1 cellular context compared by ENCODE assay signal in genomic region chr9:14868772-14869583, GRCh38.
TF ChIP-seq lines count a peak whose summit lies in the region.

No MANE protein-coding gene starts in this region.

TF ChIP-seq in HepG2, 621 proteins besides CTCF, POLR2A, EP300 and RAD21 (continued from another document and continues in another):
- TF ChIP-seq, protein P1, sequence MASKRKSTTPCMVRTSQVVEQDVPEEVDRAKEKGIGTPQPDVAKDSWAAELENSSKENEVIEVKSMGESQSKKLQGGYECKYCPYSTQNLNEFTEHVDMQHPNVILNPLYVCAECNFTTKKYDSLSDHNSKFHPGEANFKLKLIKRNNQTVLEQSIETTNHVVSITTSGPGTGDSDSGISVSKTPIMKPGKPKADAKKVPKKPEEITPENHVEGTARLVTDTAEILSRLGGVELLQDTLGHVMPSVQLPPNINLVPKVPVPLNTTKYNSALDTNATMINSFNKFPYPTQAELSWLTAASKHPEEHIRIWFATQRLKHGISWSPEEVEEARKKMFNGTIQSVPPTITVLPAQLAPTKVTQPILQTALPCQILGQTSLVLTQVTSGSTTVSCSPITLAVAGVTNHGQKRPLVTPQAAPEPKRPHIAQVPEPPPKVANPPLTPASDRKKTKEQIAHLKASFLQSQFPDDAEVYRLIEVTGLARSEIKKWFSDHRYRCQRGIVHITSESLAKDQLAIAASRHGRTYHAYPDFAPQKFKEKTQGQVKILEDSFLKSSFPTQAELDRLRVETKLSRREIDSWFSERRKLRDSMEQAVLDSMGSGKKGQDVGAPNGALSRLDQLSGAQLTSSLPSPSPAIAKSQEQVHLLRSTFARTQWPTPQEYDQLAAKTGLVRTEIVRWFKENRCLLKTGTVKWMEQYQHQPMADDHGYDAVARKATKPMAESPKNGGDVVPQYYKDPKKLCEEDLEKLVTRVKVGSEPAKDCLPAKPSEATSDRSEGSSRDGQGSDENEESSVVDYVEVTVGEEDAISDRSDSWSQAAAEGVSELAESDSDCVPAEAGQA (IDR thresholded peaks at IDR 0.05; ENCODE audit: low read depth), result no peak
- TF ChIP-seq, protein P1 (CRISPR knock-in tag; IDR thresholded peaks at IDR 0.05; ENCODE audit: borderline replicate concordance), result no peak
- no peak for TF ChIP-seq HDAC6 (IDR thresholded peaks at IDR 0.05; ENCODE audit: low read depth, low read length)
- TF ChIP-seq, protein P2, sequence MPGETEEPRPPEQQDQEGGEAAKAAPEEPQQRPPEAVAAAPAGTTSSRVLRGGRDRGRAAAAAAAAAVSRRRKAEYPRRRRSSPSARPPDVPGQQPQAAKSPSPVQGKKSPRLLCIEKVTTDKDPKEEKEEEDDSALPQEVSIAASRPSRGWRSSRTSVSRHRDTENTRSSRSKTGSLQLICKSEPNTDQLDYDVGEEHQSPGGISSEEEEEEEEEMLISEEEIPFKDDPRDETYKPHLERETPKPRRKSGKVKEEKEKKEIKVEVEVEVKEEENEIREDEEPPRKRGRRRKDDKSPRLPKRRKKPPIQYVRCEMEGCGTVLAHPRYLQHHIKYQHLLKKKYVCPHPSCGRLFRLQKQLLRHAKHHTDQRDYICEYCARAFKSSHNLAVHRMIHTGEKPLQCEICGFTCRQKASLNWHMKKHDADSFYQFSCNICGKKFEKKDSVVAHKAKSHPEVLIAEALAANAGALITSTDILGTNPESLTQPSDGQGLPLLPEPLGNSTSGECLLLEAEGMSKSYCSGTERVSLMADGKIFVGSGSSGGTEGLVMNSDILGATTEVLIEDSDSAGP (CRISPR knock-in tag; IDR thresholded peaks at IDR 0.05; ENCODE audit: borderline replicate concordance), result peak; percentile 73; the same call in 1 of the 2 replicates
- 0 out of 2 replicates have a peak, but pooled peaks have one; percentile 34 for TF ChIP-seq MIER2 (CRISPR knock-in tag; IDR thresholded peaks at IDR 0.05)
- TF ChIP-seq ZFYVE20 (CRISPR knock-in tag; IDR thresholded peaks at IDR 0.05; ENCODE audit: borderline replicate concordance, low read depth), result no peak
- TF ChIP-seq, protein P3, sequence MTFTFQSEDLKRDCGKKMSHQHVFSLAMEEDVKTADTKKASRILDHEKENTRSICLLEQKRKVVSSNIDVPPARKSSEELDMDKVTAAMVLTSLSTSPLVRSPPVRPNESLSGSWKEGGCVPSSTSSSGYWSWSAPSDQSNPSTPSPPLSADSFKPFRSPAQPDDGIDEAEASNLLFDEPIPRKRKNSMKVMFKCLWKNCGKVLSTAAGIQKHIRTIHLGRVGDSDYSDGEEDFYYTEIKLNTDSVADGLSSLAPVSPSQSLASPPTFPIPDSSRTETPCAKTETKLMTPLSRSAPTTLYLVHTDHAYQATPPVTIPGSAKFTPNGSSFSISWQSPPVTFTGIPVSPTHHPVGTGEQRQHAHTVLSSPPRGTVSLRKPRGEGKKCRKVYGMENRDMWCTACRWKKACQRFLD (CRISPR knock-in tag; IDR thresholded peaks at IDR 0.05; ENCODE audit: borderline replicate concordance), result no peak
- no peak for TF ChIP-seq ZNF207 (IDR thresholded peaks at IDR 0.05; ENCODE audit: borderline replicate concordance)
- peak; percentile 72 for TF ChIP-seq RXRA (CRISPR knock-in tag; IDR thresholded peaks at IDR 0.05)
- no peak for TF ChIP-seq TBL1XR1 (IDR thresholded peaks at IDR 0.05; ENCODE audit: borderline replicate concordance, low read length, partially characterized antibody)
- TF ChIP-seq ZNF331 (CRISPR knock-in tag; IDR thresholded peaks at IDR 0.05), result peak; percentile 73
- TF ChIP-seq TRAFD1 (CRISPR knock-in tag; IDR thresholded peaks at IDR 0.05; ENCODE audit: borderline replicate concordance), result no peak
- TF ChIP-seq E2F2 (CRISPR knock-in tag; IDR thresholded peaks at IDR 0.05; ENCODE audit: borderline replicate concordance), result no peak
- TF ChIP-seq ZNF274 (CRISPR knock-in tag; IDR thresholded peaks at IDR 0.05), result no peak
- TF ChIP-seq SKI (IDR thresholded peaks at IDR 0.05; ENCODE audit: partially characterized antibody), result no peak
- TF ChIP-seq REST (IDR thresholded peaks at IDR 0.05; ENCODE audit: borderline replicate concordance in 1 of 2, low read depth in 1 of 2, low read length in 2 of 2), result peak in 1 of 2 experiments; percentile 46; a peak in 1 of 4 replicates
- no peak for TF ChIP-seq IKZF1 (IDR thresholded peaks at IDR 0.05)
- no peak for TF ChIP-seq KMT2B (CRISPR knock-in tag; IDR thresholded peaks at IDR 0.05)
- 0 out of 2 replicates have a peak, but pooled peaks have one; percentile 40 for TF ChIP-seq SIX4 (CRISPR knock-in tag; IDR thresholded peaks at IDR 0.05)
- TF ChIP-seq TAF1 (CRISPR knock-in tag; IDR thresholded peaks at IDR 0.05), result peak; percentile 78
- peak; percentile 35; the same call in 1 of the 2 replicates for TF ChIP-seq TP53 (CRISPR knock-in tag; conservative IDR thresholded peaks at IDR 0.05)
- TF ChIP-seq, protein P4, sequence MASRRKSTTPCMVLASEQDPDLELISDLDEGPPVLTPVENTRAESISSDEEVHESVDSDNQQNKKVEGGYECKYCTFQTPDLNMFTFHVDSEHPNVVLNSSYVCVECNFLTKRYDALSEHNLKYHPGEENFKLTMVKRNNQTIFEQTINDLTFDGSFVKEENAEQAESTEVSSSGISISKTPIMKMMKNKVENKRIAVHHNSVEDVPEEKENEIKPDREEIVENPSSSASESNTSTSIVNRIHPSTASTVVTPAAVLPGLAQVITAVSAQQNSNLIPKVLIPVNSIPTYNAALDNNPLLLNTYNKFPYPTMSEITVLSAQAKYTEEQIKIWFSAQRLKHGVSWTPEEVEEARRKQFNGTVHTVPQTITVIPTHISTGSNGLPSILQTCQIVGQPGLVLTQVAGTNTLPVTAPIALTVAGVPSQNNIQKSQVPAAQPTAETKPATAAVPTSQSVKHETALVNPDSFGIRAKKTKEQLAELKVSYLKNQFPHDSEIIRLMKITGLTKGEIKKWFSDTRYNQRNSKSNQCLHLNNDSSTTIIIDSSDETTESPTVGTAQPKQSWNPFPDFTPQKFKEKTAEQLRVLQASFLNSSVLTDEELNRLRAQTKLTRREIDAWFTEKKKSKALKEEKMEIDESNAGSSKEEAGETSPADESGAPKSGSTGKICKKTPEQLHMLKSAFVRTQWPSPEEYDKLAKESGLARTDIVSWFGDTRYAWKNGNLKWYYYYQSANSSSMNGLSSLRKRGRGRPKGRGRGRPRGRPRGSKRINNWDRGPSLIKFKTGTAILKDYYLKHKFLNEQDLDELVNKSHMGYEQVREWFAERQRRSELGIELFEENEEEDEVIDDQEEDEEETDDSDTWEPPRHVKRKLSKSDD (CRISPR knock-in tag; IDR thresholded peaks at IDR 0.05; ENCODE audit: low read depth), result no peak; the same call in 1 of the 2 replicates
- TF ChIP-seq ZBED4 (CRISPR knock-in tag; IDR thresholded peaks at IDR 0.05; ENCODE audit: borderline replicate concordance), result 0 out of 2 replicates have a peak, but pooled peaks have one; percentile 23
- no peak for TF ChIP-seq NKX3-1 (CRISPR knock-in tag; IDR thresholded peaks at IDR 0.05)
- no peak for TF ChIP-seq ZNF281 (CRISPR knock-in tag; IDR thresholded peaks at IDR 0.05; ENCODE audit: borderline replicate concordance)
- peak; percentile 84 for TF ChIP-seq RARA (CRISPR knock-in tag; IDR thresholded peaks at IDR 0.05)
